8 cellular contexts compared by ENCODE assay signal in genomic region chr9:131126059-131126426, GRCh38. TPM values are rescaled to one million over a fixed set of nuclear protein-coding genes. Genes with fewer than 3 reads are reported as not detected.
DNase-seq lines count a peak whose midpoint lies in the region; ATAC-seq and TF ChIP-seq lines count a peak whose summit lies in the region.

No MANE protein-coding gene starts in this region.

- no peaks in the 10 kb centered on the region for H3F3A ChIP-seq in GM23248 (ENCODE audit: insufficient read depth)

- no peaks in the 10 kb centered on the region for H4K20me1 ChIP-seq in GM23248 (ENCODE audit: insufficient read depth)

- H2AFZ ChIP-seq in GM23248, result peak overlapping the region; percentile 100

- no peak for TF ChIP-seq POLR2A in gastroesophageal sphincter (IDR thresholded peaks at IDR 0.05)

- no peak for TF ChIP-seq CTCF in WERI-Rb-1 (IDR thresholded peaks at IDR 0.05; ENCODE audit: low read depth, low read length)
- TF ChIP-seq CTCF in gastroesophageal sphincter (IDR thresholded peaks at IDR 0.05), result no peak

- DNase-seq in GM23248, result no peak
- DNase-seq in WERI-Rb-1, result no peak
- DNase-seq in skeletal muscle cell (ENCODE audit: low read depth), result no peak
- DNase-seq in activated gamma-delta T cell treated with Interleukin-2 at 50 U/mL for 16 hours, result no peak

- H3K9me2 ChIP-seq in GM23248 (ENCODE audit: insufficient read depth), result no peaks in the 10 kb centered on the region

- H3K4me3 ChIP-seq in GM23248 (peak overlapping the region; percentile 91), WERI-Rb-1 (ENCODE audit: low read depth, low read length) (peak overlapping the region; percentile 88), gastroesophageal sphincter (peak overlapping the region; percentile 64 to 76), skeletal muscle cell (ENCODE audit: low read depth, low read length) (peak overlapping the region; percentile 80)

- peak overlapping the region; percentile 76 for H3K27ac ChIP-seq in GM23248
- H3K27ac ChIP-seq in WERI-Rb-1, result peak overlapping the region; percentile 97
- peak overlapping the region; percentile 67 to 91 (median 87) for H3K27ac ChIP-seq in gastroesophageal sphincter

- peak overlapping the region; percentile 94 for H3K9ac ChIP-seq in GM23248

- 0 to 1% methylated on average over 11 of the region's 11 CpGs for WGBS in GM23248 (ENCODE audit: low coverage in 1 of 2, low lambda C conversion rate in 2 of 2, missing lambda C conversion rate in 2 of 2), 2 experiments
- WGBS in gastroesophageal sphincter (ENCODE audit: low coverage in 1 of 2), 2 donors, result 0% methylated on average over 2 to 6 of the region's 11 CpGs

- peaks cover 49% of the 10 kb centered on the region for H3K79me2 ChIP-seq in GM23248 (ENCODE audit: insufficient read depth)

- H3K4me2 ChIP-seq in GM23248 (ENCODE audit: unreplicated experiment), result peak overlapping the region; percentile 92

- peaks cover 11% of the 10 kb centered on the region for H3K4me1 ChIP-seq in GM23248 (ENCODE audit: insufficient read depth)
- H3K4me1 ChIP-seq in gastroesophageal sphincter, result peaks cover 0 to 27% (median 13%) of the 10 kb centered on the region in 3 donors

- in situ Hi-C loops in GM23248 (cut with MboI), result no loop called here

- TF ChIP-seq EP300 in gastroesophageal sphincter (IDR thresholded peaks at IDR 0.05), result no peak

- no peaks in the 10 kb centered on the region for H3K9me3 ChIP-seq in GM23248 (ENCODE audit: low read depth)
- H3K9me3 ChIP-seq in WERI-Rb-1 (ENCODE audit: severe bottlenecking), result no peaks in the 10 kb centered on the region
- no peaks in the 10 kb centered on the region for H3K9me3 ChIP-seq in gastroesophageal sphincter

- H3K36me3 ChIP-seq in GM23248 (ENCODE audit: low read depth) (peaks cover 32% of the 10 kb centered on the region), WERI-Rb-1 (peaks cover 49% of the 10 kb centered on the region), gastroesophageal sphincter (peaks cover 0 to 49% of the 10 kb centered on the region in 2 donors)

- H3K27me3 ChIP-seq in GM23248 (replicated peaks; ENCODE audit: insufficient read depth) (no peaks in the 10 kb centered on the region), WERI-Rb-1 (ENCODE audit: insufficient read depth, low read depth, severe bottlenecking) (no peaks in the 10 kb centered on the region), gastroesophageal sphincter (no peaks in the 10 kb centered on the region)

- ATAC-seq in gastroesophageal sphincter, result no peak
- no peak for ATAC-seq in HG03159 (IDR thresholded peaks at IDR 0.05; ENCODE audit: unreplicated experiment)
- ATAC-seq in HG03432 (IDR thresholded peaks at IDR 0.05; ENCODE audit: unreplicated experiment), result no peak
- no peak for ATAC-seq in GM19463 (IDR thresholded peaks at IDR 0.05; ENCODE audit: unreplicated experiment)

RNA-seq across cellular contexts. Expression of gene NUP214, which starts 0.7 kb away (rescaled TPM):
- 13.1 and 22.3 TPM in 2 replicates for total RNA-seq in GM23248 (2014; rRNA removed; shearing (Covaris generic))
- polyA plus RNA-seq in GM23248 (2016; fragmentation: Nextera tagmentation; extraction: Ambion mirVana), result 11.7 and 14.3 TPM in 2 replicates
- 10 to 100 TPM; 25.8 to 68.2 (median 36.9) TPM for total RNA-seq in gastroesophageal sphincter

RNA-seq across cellular contexts. Expression of gene AIF1L, which starts 29.7 kb away (rescaled TPM):
- not detected in 2 replicates for total RNA-seq in GM23248 (2014; rRNA removed; shearing (Covaris generic))
- polyA plus RNA-seq in GM23248 (2016; fragmentation: Nextera tagmentation; extraction: Ambion mirVana), result 0.28 TPM in 1 of 2 replicates, not detected in the other
- 10 to 100 TPM in 3 of 4 donors, 1 to 10 TPM in 1; 5.4 to 28.5 (median 17.1) TPM for total RNA-seq in gastroesophageal sphincter
